In the genomic region with DNA sequence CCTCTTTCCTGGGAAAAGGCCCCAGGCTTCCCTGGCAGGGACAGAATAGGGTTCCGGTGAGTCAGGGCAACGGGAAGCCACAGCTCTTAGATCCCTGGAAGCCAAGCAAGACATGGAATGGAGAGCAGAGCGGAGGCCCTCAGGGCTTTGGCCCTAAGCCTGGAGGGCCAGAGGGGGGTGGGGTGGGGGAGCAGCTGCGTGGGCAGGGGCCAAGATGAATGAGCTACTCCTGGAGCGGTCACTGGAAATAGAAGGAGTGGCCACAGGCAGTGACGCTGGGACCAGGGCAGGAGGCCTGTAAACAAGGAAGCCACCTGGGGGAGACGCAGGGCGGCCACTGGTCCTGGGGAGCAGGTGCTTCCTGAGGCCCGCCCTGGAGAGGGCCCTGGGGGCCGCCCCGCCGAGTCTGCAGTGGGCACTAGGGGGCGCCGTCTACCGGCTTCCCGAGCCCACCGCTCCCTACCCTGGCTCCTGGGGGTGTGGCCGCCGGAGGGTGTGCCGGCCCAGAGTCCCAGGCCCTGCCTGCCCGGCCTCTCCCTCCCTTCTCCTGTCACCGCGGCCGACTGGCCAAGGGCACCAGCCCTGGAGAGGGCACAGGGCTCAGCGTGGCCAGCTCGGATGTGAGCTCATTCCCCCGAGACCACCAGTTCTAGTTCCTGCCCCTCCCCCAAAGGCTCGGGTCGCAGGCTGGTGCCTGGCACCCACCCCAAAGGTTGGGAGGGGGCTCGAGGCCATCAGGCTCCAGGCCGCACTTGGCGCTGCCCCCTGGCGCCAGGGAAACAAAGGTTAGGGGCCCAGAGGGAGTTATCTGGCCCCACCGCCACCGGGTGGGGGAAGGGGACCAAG, we compare ENCODE assay signal across 8 cellular contexts. TPM values are rescaled to one million over a fixed set of nuclear protein-coding genes. Genes with fewer than 3 reads are reported as not detected.
DNase-seq lines count a peak whose midpoint lies in the region; ATAC-seq, FAIRE-seq and TF ChIP-seq lines count a peak whose summit lies in the region.

No MANE protein-coding gene starts in this region.

- peak; percentile 85 for TF ChIP-seq CTCF in kidney epithelial cell (IDR thresholded peaks at IDR 0.05; ENCODE audit: insufficient read depth, low read length, poor library complexity, severe bottlenecking)

- FAIRE-seq in GM18507 (lab: Jason Lieb, UNC) = peak; percentile 67

- DNase-seq in GM18507 (ENCODE audit: extremely low spot score, insufficient read length, low read depth) (peak; percentile 54), NCI-H2196 (lab: John Stamatoyannopoulos, UW; ENCODE audit: unreplicated experiment) (peak; percentile 84), cerebellar cortex (ENCODE audit: low spot score) (peak; percentile 63), kidney epithelial cell (ENCODE audit: low read depth) (peak; percentile 77), inferior parietal cortex (ENCODE audit: extremely low spot score) (no peak)
- peak; percentile 46 for DNase-seq in activated CD4-positive, CD25-positive, alpha-beta regulatory T cell treated with anti-CD3 and anti-CD28 coated beads, Interleukin-2, amount 50 U/mL, for 16 hours (ENCODE audit: low read depth, low spot score)
- peak; percentile 89 for DNase-seq in stimulated activated CD4-positive, alpha-beta T cell treated with anti-CD3 and anti-CD28 coated beads, Interleukin-15, amount 100 ng/mL, for 24 hours

- peaks cover 13% of the 10 kb centered on the region for H3K36me3 ChIP-seq in kidney epithelial cell (ENCODE audit: control insufficient read depth, insufficient read depth, low read length)

- H3K4me3 ChIP-seq in kidney epithelial cell (ENCODE audit: low read depth, low read length) = peak overlapping the region; percentile 17

- ATAC-seq in HG03066 (IDR thresholded peaks at IDR 0.05; ENCODE audit: low read depth, unreplicated experiment) = peak; percentile 74

- no peaks in the 10 kb centered on the region for H3K27me3 ChIP-seq in kidney epithelial cell (ENCODE audit: control insufficient read depth, insufficient read depth, low read length)

RNA-seq across cellular contexts. Expression of gene VPS18, which starts 12.1 kb away (rescaled TPM):
- total RNA-seq in kidney epithelial cell = 66.0 and 69.4 TPM in 2 replicates

RNA-seq across cellular contexts. Expression of gene DLL4, which starts 22.8 kb away (rescaled TPM):
- total RNA-seq in kidney epithelial cell = 0.50 and 0.82 TPM in 2 replicates

RNA-seq across cellular contexts. Expression of gene RHOV, which starts 32.3 kb away (rescaled TPM):
- 2.0 and 3.6 TPM in 2 replicates for total RNA-seq in kidney epithelial cell

RNA-seq across cellular contexts. Expression of gene CHAC1, which starts 46.9 kb away (rescaled TPM):
- total RNA-seq in kidney epithelial cell = 84.4 and 86.3 TPM in 2 replicates
